1 cellular context compared by ENCODE assay signal in genomic region chr7:128476402-128477335, GRCh38.
TF ChIP-seq lines count a peak whose summit lies in the region.

A gene with protein sequence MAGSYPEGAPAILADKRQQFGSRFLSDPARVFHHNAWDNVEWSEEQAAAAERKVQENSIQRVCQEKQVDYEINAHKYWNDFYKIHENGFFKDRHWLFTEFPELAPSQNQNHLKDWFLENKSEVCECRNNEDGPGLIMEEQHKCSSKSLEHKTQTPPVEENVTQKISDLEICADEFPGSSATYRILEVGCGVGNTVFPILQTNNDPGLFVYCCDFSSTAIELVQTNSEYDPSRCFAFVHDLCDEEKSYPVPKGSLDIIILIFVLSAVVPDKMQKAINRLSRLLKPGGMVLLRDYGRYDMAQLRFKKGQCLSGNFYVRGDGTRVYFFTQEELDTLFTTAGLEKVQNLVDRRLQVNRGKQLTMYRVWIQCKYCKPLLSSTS (plus strand): TSS chr7:128476748. CDS start chr7:128476766, 18 bp downstream.

TF ChIP-seq in SK-N-SH, 30 proteins besides CTCF, POLR2A, EP300 and RAD21 (continued from another document):
- TF ChIP-seq, protein P1, sequence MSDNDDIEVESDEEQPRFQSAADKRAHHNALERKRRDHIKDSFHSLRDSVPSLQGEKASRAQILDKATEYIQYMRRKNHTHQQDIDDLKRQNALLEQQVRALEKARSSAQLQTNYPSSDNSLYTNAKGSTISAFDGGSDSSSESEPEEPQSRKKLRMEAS (IDR thresholded peaks at IDR 0.05; ENCODE audit: low read depth), result peak; percentile 96
- TF ChIP-seq ELF1 (IDR thresholded peaks at IDR 0.05) (peak; percentile 61), CHD2 (IDR thresholded peaks at IDR 0.05; ENCODE audit: low read length, partially characterized antibody) (peak; percentile 99), MXI1 (IDR thresholded peaks at IDR 0.05; ENCODE audit: low read depth, low read length) (peak; percentile 93)
TF ChIP-seq in SK-N-SH: peak in this region for 11; not testable (repeated sequence) for 19.
